In genomic region chr16:79417465-79418093, GRCh38 we compare ENCODE assay signal across 17 cellular contexts.
DNase-seq lines count a peak whose midpoint lies in the region; ATAC-seq and TF ChIP-seq lines count a peak whose summit lies in the region.
"Had no signal": no experiment of that assay in that cellular context is flagged by ENCODE, and none has a peak within 500 bp of the region (broad histone marks: within the 10 kb centered on the region; RNA-seq: fewer than 3 reads in every experiment).

No MANE protein-coding gene starts in this region.

- POLR2A ChIA-PET in WTC11 (lab: Charles Lee): no interaction called here

- no peak overlapping the region for H3K4ac ChIP-seq in neuronal stem cell (ENCODE audit: low read length)

- peaks cover 41% of the 10 kb centered on the region for H3K4me1 Mint-ChIP-seq in WTC11

- H2BK15ac ChIP-seq in neuronal stem cell (ENCODE audit: low read length): no peak overlapping the region

- no peak overlapping the region for H3K14ac ChIP-seq in neuronal stem cell (ENCODE audit: low read length)

- H3K27me3 Mint-ChIP-seq in WTC11 (ENCODE audit: low read depth): no peaks in the 10 kb centered on the region

- CTCF ChIA-PET in WTC11 (lab: Charles Lee): interaction anchor here (1.2 kb wide), 1 partner anchor 106 kb away, joined by 3 read pairs; no protein-coding TSS in a partner anchor

- no peak overlapping the region for H4K8ac ChIP-seq in neuronal stem cell (ENCODE audit: low read depth, low read length)

- H3K4me3 ChIP-seq in neuronal stem cell (ENCODE audit: low read length in 2 of 2): no peak overlapping the region
- no peak overlapping the region for H3K4me3 ChIP-seq in lower leg skin (ENCODE audit: low read depth, poor library complexity, severe bottlenecking)
- H3K4me3 ChIP-seq: A549; BLaER1 treated with 17β-estradiol and CSF1 and Interleukin-3, amounts not matched to agents 10 nM and 100 nM had no signal

- no peak overlapping the region for H2BK12ac ChIP-seq in neuronal stem cell (ENCODE audit: low read length)

- peak overlapping the region; percentile 25 for H3K18ac ChIP-seq in neuronal stem cell (ENCODE audit: low read length)

- H2AFZ ChIP-seq in neuronal stem cell (ENCODE audit: low read length): no peak overlapping the region

- no peaks in the 10 kb centered on the region for H3K36me3 ChIP-seq in neuronal stem cell (replicated peaks in 1 of 2; ENCODE audit: control insufficient read depth in 2 of 2, insufficient read depth in 2 of 2, low read length in 2 of 2)
- H3K36me3 ChIP-seq: BLaER1 treated with 17β-estradiol and CSF1 and Interleukin-3, amounts not matched to agents 10 nM and 100 nM had no signal

- TF ChIP-seq CTCF in C4-2B (conservative IDR thresholded peaks at IDR 0.05): peak; percentile 27
- no peak for TF ChIP-seq CTCF in WTC11 (IDR thresholded peaks at IDR 0.05)
- no peak for TF ChIP-seq CTCF in lower leg skin (IDR thresholded peaks at IDR 0.05)
- no peak for TF ChIP-seq CTCF in omental fat pad (IDR thresholded peaks at IDR 0.05)

- H3K9me3 Mint-ChIP-seq in WTC11: no peaks in the 10 kb centered on the region

- peaks cover 12 to 22% of the 10 kb centered on the region in 2 donors for H3K4me1 ChIP-seq in neuronal stem cell (ENCODE audit: control insufficient read depth in 2 of 2, insufficient read depth in 1 of 2, low read depth in 1 of 2, low read length in 2 of 2)
- H3K4me1 ChIP-seq: A549 had no signal

- no peak overlapping the region for H3K9ac ChIP-seq in neuronal stem cell (ENCODE audit: low read depth, low read length, poor library complexity)

- no peak for TF ChIP-seq POLR2A in lower leg skin (IDR thresholded peaks at IDR 0.05)

- H3K79me1 ChIP-seq in neuronal stem cell (ENCODE audit: low read depth, low read length): no peaks in the 10 kb centered on the region

- H3K4me3 Mint-ChIP-seq in WTC11: no peak overlapping the region

- H3K4me2 ChIP-seq in neuronal stem cell (ENCODE audit: insufficient read depth, low read length, poor library complexity, severe bottlenecking): no peak overlapping the region
- H3K4me2 ChIP-seq: A549 had no signal

- no peak overlapping the region for H4K91ac ChIP-seq in neuronal stem cell (ENCODE audit: low read depth, low read length, poor library complexity)

- H3K27me3 ChIP-seq in neuronal stem cell (ENCODE audit: control insufficient read depth in 3 of 3, insufficient read depth in 3 of 3, low read depth in 1 of 3, low read length in 3 of 3): no peaks in the 10 kb centered on the region
- H3K27me3 ChIP-seq: BLaER1 treated with 17β-estradiol and CSF1 and Interleukin-3, amounts not matched to agents 10 nM and 100 nM had no signal

- H2BK5ac ChIP-seq in neuronal stem cell (ENCODE audit: low read length): no peak overlapping the region

- H2AK5ac ChIP-seq in neuronal stem cell (ENCODE audit: low read depth, low read length): no peak overlapping the region

- WGBS in neuronal stem cell (ENCODE audit: extremely low coverage in 2 of 2, insufficient read length in 2 of 2, insufficient replicate concordance in 1 of 2), 2 donors: no CpG with 5 or more reads among the region's 21 CpGs
- 76 to 82% methylated on average over 21 of the region's 21 CpGs for WGBS in lower leg skin, 2 donors

- ATAC-seq in WTC11 (no peak), omental fat pad (ENCODE audit: low FRiP score) (no peak), HG03097 (IDR thresholded peaks at IDR 0.05; ENCODE audit: low FRiP score, unreplicated experiment) (no peak)
- ATAC-seq: A549, Panc1 had no signal

- H3K36me3 Mint-ChIP-seq in WTC11: no peaks in the 10 kb centered on the region

- no peak overlapping the region for H3K27ac ChIP-seq in C4-2B
- H3K27ac ChIP-seq in neuronal stem cell (replicated peaks; ENCODE audit: low read length): no peak overlapping the region
- H3K27ac ChIP-seq: A549 had no signal

- intact Hi-C loops in lower leg skin (cut with DNase I; ENCODE audit: low total_unique reads): no loop called here

- H2BK120ac ChIP-seq in neuronal stem cell (ENCODE audit: low read depth, low read length): no peak overlapping the region

- no peak for DNase-seq in WTC11 (ENCODE audit: low spot score)
- peak; percentile 41 for DNase-seq in left kidney (ENCODE audit: low read depth, low spot score)
- DNase-seq in neuronal stem cell (ENCODE audit: low spot score): no peak
- no peak for DNase-seq in lower leg skin (ENCODE audit: low spot score in 2 of 2)
- no peak for DNase-seq in omental fat pad (ENCODE audit: low spot score)
- DNase-seq in hippocampal formation (lab: John Stamatoyannopoulos, UW): no peak
- DNase-seq: COR-L47, GF-D8, NCI-H1048, NCI-H1436 treated with DMSO at 0.1 percent for 48 hours, NCI-H2081, NCI-H510A treated with DMSO at 0.1 percent for 48 hours had no signal

- no peaks in the 10 kb centered on the region for H3K9me3 ChIP-seq in neuronal stem cell (replicated peaks in 1 of 2; ENCODE audit: control insufficient read depth in 2 of 2, insufficient read depth in 1 of 2, low read depth in 1 of 2, low read length in 2 of 2)
- H3K9me3 ChIP-seq: A549 had no signal

- H3K27ac Mint-ChIP-seq in WTC11: peak overlapping the region; percentile 21; the same call in 1 of the 2 replicates

- H3K23ac ChIP-seq in neuronal stem cell (ENCODE audit: low read depth, low read length, poor library complexity): peak overlapping the region; percentile 48

TF ChIP-seq in WTC11, 78 proteins besides CTCF, POLR2A, EP300 and RAD21 (continues in another document):
- TF ChIP-seq ZNF263 (CRISPR knock-in tag; IDR thresholded peaks at IDR 0.05; ENCODE audit: low read depth): no peak
- TF ChIP-seq FOXP1 (CRISPR knock-in tag; IDR thresholded peaks at IDR 0.05; ENCODE audit: borderline replicate concordance): no peak
- no peak for TF ChIP-seq ZNF396 (CRISPR knock-in tag; IDR thresholded peaks at IDR 0.05; ENCODE audit: borderline replicate concordance)
- TF ChIP-seq TP53 (CRISPR knock-in tag; IDR thresholded peaks at IDR 0.05): no peak
- no peak for TF ChIP-seq FOXJ3 (CRISPR knock-in tag; IDR thresholded peaks at IDR 0.05; ENCODE audit: borderline replicate concordance)
- TF ChIP-seq, protein P1, sequence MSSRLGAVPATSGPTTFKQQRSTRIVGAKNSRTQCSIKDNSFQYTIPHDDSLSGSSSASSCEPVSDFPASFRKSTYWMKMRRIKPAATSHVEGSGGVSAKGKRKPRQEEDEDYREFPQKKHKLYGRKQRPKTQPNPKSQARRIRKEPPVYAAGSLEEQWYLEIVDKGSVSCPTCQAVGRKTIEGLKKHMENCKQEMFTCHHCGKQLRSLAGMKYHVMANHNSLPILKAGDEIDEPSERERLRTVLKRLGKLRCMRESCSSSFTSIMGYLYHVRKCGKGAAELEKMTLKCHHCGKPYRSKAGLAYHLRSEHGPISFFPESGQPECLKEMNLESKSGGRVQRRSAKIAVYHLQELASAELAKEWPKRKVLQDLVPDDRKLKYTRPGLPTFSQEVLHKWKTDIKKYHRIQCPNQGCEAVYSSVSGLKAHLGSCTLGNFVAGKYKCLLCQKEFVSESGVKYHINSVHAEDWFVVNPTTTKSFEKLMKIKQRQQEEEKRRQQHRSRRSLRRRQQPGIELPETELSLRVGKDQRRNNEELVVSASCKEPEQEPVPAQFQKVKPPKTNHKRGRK (CRISPR knock-in tag; IDR thresholded peaks at IDR 0.05; ENCODE audit: borderline replicate concordance): no peak
- TF ChIP-seq ZNF671 (CRISPR knock-in tag; IDR thresholded peaks at IDR 0.05): no peak
- TF ChIP-seq MAX (CRISPR knock-in tag; IDR thresholded peaks at IDR 0.05): no peak
- TF ChIP-seq, protein P2, sequence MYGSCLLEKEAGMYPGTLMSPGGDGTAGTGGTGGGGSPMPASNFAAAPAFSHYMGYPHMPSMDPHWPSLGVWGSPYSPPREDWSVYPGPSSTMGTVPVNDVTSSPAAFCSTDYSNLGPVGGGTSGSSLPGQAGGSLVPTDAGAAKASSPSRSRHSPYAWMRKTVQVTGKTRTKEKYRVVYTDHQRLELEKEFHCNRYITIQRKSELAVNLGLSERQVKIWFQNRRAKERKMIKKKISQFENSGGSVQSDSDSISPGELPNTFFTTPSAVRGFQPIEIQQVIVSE (CRISPR knock-in tag; IDR thresholded peaks at IDR 0.05; ENCODE audit: borderline replicate concordance): no peak
- TF ChIP-seq, protein P3, sequence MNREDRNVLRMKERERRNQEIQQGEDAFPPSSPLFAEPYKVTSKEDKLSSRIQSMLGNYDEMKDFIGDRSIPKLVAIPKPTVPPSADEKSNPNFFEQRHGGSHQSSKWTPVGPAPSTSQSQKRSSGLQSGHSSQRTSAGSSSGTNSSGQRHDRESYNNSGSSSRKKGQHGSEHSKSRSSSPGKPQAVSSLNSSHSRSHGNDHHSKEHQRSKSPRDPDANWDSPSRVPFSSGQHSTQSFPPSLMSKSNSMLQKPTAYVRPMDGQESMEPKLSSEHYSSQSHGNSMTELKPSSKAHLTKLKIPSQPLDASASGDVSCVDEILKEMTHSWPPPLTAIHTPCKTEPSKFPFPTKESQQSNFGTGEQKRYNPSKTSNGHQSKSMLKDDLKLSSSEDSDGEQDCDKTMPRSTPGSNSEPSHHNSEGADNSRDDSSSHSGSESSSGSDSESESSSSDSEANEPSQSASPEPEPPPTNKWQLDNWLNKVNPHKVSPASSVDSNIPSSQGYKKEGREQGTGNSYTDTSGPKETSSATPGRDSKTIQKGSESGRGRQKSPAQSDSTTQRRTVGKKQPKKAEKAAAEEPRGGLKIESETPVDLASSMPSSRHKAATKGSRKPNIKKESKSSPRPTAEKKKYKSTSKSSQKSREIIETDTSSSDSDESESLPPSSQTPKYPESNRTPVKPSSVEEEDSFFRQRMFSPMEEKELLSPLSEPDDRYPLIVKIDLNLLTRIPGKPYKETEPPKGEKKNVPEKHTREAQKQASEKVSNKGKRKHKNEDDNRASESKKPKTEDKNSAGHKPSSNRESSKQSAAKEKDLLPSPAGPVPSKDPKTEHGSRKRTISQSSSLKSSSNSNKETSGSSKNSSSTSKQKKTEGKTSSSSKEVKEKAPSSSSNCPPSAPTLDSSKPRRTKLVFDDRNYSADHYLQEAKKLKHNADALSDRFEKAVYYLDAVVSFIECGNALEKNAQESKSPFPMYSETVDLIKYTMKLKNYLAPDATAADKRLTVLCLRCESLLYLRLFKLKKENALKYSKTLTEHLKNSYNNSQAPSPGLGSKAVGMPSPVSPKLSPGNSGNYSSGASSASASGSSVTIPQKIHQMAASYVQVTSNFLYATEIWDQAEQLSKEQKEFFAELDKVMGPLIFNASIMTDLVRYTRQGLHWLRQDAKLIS (CRISPR knock-in tag; IDR thresholded peaks at IDR 0.05; ENCODE audit: borderline replicate concordance): no peak
- no peak for TF ChIP-seq USF2 (CRISPR knock-in tag; IDR thresholded peaks at IDR 0.05)
